ENCODE assay signal across 28 cellular contexts in the genomic region with DNA sequence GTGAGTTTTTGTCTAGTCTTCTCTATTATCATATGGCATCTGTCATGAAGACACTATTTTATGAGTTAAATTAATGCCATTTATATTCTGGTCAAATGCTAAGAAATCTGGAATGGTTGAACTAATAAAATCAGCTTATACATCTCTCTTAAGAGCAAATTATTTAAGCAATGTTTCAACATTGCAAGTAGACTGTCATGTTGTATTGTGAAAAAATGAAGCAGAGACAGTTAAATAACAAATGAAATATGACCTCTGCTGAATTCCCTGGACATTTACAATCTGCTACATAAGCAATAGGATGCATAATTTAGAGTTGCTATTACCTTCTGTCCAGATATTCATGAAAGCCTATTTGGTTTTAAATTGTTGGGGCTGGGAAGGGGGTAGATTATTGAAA. TPM values are rescaled to one million over a fixed set of nuclear protein-coding genes. Genes with fewer than 3 reads are reported as not detected.
"Had no signal": no experiment of that assay in that cellular context is flagged by ENCODE, and none has a peak within 500 bp of the region (broad histone marks: within the 10 kb centered on the region; RNA-seq: fewer than 3 reads in every experiment).

No MANE protein-coding gene starts in this region.

- H3K4me2 ChIP-seq: neural progenitor cell had no signal

- H3K4me3 ChIP-seq: ascending aorta, esophagus squamous epithelium, neural progenitor cell, sigmoid colon, transverse colon had no signal

- H3K27me3 ChIP-seq: adrenal gland, ascending aorta, brain microvascular endothelial cell, esophagus squamous epithelium, gastroesophageal sphincter, heart left ventricle, neural progenitor cell, sigmoid colon, transverse colon had no signal

- H3K9ac ChIP-seq: neural progenitor cell had no signal

- H2AFZ ChIP-seq: neural progenitor cell had no signal

- DNase-seq: activated B cell treated with CpG ODN at 0.5 μM for 24 hours; activated CD4-positive, alpha-beta T cell treated with anti-CD3 and anti-CD28 coated beads for 36 hours; activated CD4-positive, alpha-beta T cell treated with anti-CD3 and anti-CD28 coated beads, Interleukin-2, amount 50 U/mL, for 4 hours; activated CD8-positive, alpha-beta memory T cell treated with anti-CD3 and anti-CD28 coated beads, Interleukin-2, amount 50 U/mL, for 48 hours; activated naive CD4-positive, alpha-beta T cell; activated T-cell treated with anti-CD3 and anti-CD28 coated beads, Interleukin-2, amount 50 U/mL, for 4 hours; adrenal gland; brain microvascular endothelial cell; endodermal cell; esophagus squamous epithelium; heart left ventricle; islet precursor cell; left colon; mesenchymal stem cell; naive B cell; posterior cingulate gyrus; retina; sigmoid colon; stimulated activated CD4-positive, alpha-beta T cell treated with anti-CD3 and anti-CD28 coated beads, Interleukin-2, amount 100 ng/mL, for 48 hours; stimulated activated CD8-positive, alpha-beta memory T cell treated with anti-CD3 and anti-CD28 coated beads, Interleukin-4, amount 100 ng/mL, for 48 hours; stimulated activated naive B cell treated with anti-CD40 and anti-IgM and Interleukin-4, amounts not matched to agents 10 μg/mL and 1 μg/mL and 100 μg/mL, for 72 hours; transverse colon had no signal

- H3K27ac ChIP-seq: adrenal gland, ascending aorta, brain microvascular endothelial cell, coronary artery, esophagus squamous epithelium, neural progenitor cell, transverse colon had no signal

- H3K36me3 ChIP-seq: adrenal gland, ascending aorta, brain microvascular endothelial cell, esophagus squamous epithelium, gastroesophageal sphincter, heart left ventricle, neural progenitor cell, sigmoid colon, transverse colon had no signal

- H3K4me1 ChIP-seq: adrenal gland, ascending aorta, esophagus squamous epithelium, gastroesophageal sphincter, neural progenitor cell, sigmoid colon, transverse colon had no signal

- ATAC-seq: activated CD4-positive, alpha-beta T cell treated with anti-CD3 and anti-CD28 coated beads for 36 hours; activated T-cell treated with anti-CD3 and anti-CD28 coated beads, Interleukin-2, amount 50 U/mL, for 4 hours; heart left ventricle; left colon; stimulated activated naive B cell treated with anti-CD40 and anti-IgM and Interleukin-4, amounts not matched to agents 10 μg/mL and 1 μg/mL and 100 μg/mL, for 72 hours had no signal

- H3K9me3 ChIP-seq: adrenal gland, ascending aorta, esophagus squamous epithelium, gastroesophageal sphincter, heart left ventricle, sigmoid colon, transverse colon had no signal

RNA-seq across cellular contexts. Expression of gene NAV3, which starts 30.6 kb away (rescaled TPM):
- total RNA-seq: activated B cell treated with CpG ODN at 0.5 μM for 24 hours; activated CD4-positive, alpha-beta T cell treated with anti-CD3 and anti-CD28 coated beads for 36 hours; activated CD8-positive, alpha-beta memory T cell treated with anti-CD3 and anti-CD28 coated beads for 36 hours; activated T-helper 2 cell treated with anti-CD3 and anti-CD28 coated beads, Interferon-gamma antibody, Interleukin-2, Interleukin-4, amounts not matched to agents 10 μg/mL and 5 μg/mL and 100 μg/mL, durations not matched to agents 14 hours and 24 hours and 36 hours had no signal
